Comparison of ENCODE assay signal across 9 cellular contexts in genomic region chr2:222690564-222691200, GRCh38. TPM values are rescaled to one million over a fixed set of nuclear protein-coding genes. Genes with fewer than 3 reads are reported as not detected.
DNase-seq lines count a peak whose midpoint lies in the region; TF ChIP-seq lines count a peak whose summit lies in the region.
"Had no signal": no experiment of that assay in that cellular context is flagged by ENCODE, and none has a peak within 500 bp of the region (broad histone marks: within the 10 kb centered on the region; RNA-seq: fewer than 3 reads in every experiment).

No MANE protein-coding gene starts in this region.

- in situ Hi-C loops in HAP-1 (cut with MboI; ENCODE audit: low sequenced_read_pairs) = loop anchor here (5.0 kb wide), 1 partner anchor 212 kb away; no protein-coding TSS in a partner anchor

- H3K4me3 ChIP-seq in GM12865 (ENCODE audit: low read depth, low read length) (no peak overlapping the region), HAP-1 (no peak overlapping the region), SJSA1 (no peak overlapping the region)

- H3K27me3 ChIP-seq in HAP-1 (ENCODE audit: low read depth) = no peaks in the 10 kb centered on the region; the same call in 1 of the 2 replicates
- no peaks in the 10 kb centered on the region for H3K27me3 ChIP-seq in SJSA1 (replicated peaks)

- H3K4me1 ChIP-seq in HAP-1 = no peaks in the 10 kb centered on the region
- peaks cover 6% of the 10 kb centered on the region for H3K4me1 ChIP-seq in SJSA1 (replicated peaks)

- DNase-seq in GM12865 (ENCODE audit: low read depth) (peak; percentile 85), HAP-1 (ENCODE audit: low spot score in 2 of 2) (peak; percentile 65 to 88), LoVo (ENCODE audit: low spot score) (peak; percentile 73), SJSA1 (ENCODE audit: low read depth in 1 of 2, low spot score in 2 of 2) (peak; percentile 59 to 72), glomerular visceral epithelial cell (ENCODE audit: extremely low spot score) (peak; percentile 77), putamen (ENCODE audit: low spot score) (peak; percentile 57), OCI-M2 (lab: John Stamatoyannopoulos, UW; ENCODE audit: unreplicated experiment) (no peak)
- DNase-seq in activated gamma-delta T cell treated with anti-CD3 and anti-CD28 coated beads, Interleukin-2, amount 50 U/mL, for 16 hours (ENCODE audit: low read depth) = peak; percentile 52

- H3K27ac ChIP-seq in SJSA1 = no peak overlapping the region

- peak; percentile 99 for TF ChIP-seq CTCF in GM12865 (IDR thresholded peaks at IDR 0.05; ENCODE audit: insufficient read depth, low read depth, low read length, missing control alignments)

- H3K9me3 ChIP-seq in HAP-1 (0 out of 2 replicates have a peak, but pooled peaks cover 2% of the 10 kb centered on the region), SJSA1 (replicated peaks) (no peaks in the 10 kb centered on the region)

- no peaks in the 10 kb centered on the region for H3K36me3 ChIP-seq in HAP-1 (replicated peaks)
- H3K36me3 ChIP-seq in SJSA1 = no peaks in the 10 kb centered on the region

RNA-seq across cellular contexts. Expression of gene MOGAT1, which starts 19.2 kb away (rescaled TPM):
- not detected in 2 replicates for total RNA-seq in SJSA1 (2014; rRNA removed; shearing (Covaris generic))
- total RNA-seq: urinary bladder had no signal

RNA-seq across cellular contexts. Expression of gene FARSB, which starts 34.8 kb away (rescaled TPM):
- 18.7 and 36.1 TPM in 2 replicates for total RNA-seq in SJSA1 (2014; rRNA removed; shearing (Covaris generic))
